15 cellular contexts compared by ENCODE assay signal in the genomic region with DNA sequence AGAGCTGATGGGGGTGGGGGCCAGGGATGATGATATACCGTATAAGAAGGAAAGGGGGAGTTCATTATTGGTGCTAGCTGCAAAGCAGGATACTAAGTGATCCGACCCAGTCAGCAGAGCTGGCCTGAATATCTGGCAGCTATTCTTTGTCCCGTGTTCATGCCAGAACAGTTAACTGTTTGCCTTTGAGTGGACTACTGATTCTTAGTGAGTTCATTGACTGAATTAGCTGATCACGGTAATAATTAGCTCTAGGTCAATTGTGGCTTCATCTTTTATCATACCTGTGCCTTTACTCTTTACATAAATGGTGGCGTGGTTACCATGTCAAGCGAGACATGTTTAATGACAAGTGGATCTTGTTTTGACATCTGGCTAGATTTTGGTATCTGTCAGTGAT. TPM values are rescaled to one million over a fixed set of nuclear protein-coding genes. Genes with fewer than 3 reads are reported as not detected.
DNase-seq lines count a peak whose midpoint lies in the region; ATAC-seq and TF ChIP-seq lines count a peak whose summit lies in the region.
"Had no signal": no experiment of that assay in that cellular context is flagged by ENCODE, and none has a peak within 500 bp of the region (broad histone marks: within the 10 kb centered on the region; RNA-seq: fewer than 3 reads in every experiment).

No MANE protein-coding gene starts in this region.

- H3K56ac ChIP-seq in IMR-90 (ENCODE audit: extremely low read depth, insufficient read depth, low read length) = no peak overlapping the region

- POLR2A ChIA-PET in CD4-positive, alpha-beta T cell (lab: Charles Lee) = interaction anchor here (0.9 to 1.3 kb wide), 2 partner anchors 9 to 22 kb away, joined by 3 to 4 read pairs; no protein-coding TSS in a partner anchor
- POLR2A ChIA-PET in IMR-90 (lab: Charles Lee; ENCODE audit: unreplicated experiment) = interaction anchor here (0.7 kb wide), 1 partner anchor 8 kb away, joined by 3 read pairs; no protein-coding TSS in a partner anchor

- H3K4me1 ChIP-seq in IMR-90 (ENCODE audit: control insufficient read depth, insufficient read depth, low read length) (peaks cover 5% of the 10 kb centered on the region; the same call in 1 of the 2 replicates), body of pancreas (peaks cover 37% of the 10 kb centered on the region)

- H3K79me1 ChIP-seq in IMR-90 (ENCODE audit: low read depth in 1 of 2, low read length in 2 of 2) = peaks cover 32 to 75% of the 10 kb centered on the region in 2 experiments

- peaks cover 14% of the 10 kb centered on the region for H3K9me1 ChIP-seq in IMR-90 (ENCODE audit: insufficient read depth, low read length)

- H3K14ac ChIP-seq in IMR-90 (replicated peaks; ENCODE audit: low read depth, low read length) = no peak overlapping the region

- intact Hi-C loops in CD4-positive, alpha-beta T cell (cut with DNase I, micrococcal nuclease) = loop anchor here in 1 of 2 experiments (5.0 kb wide), 3 partner anchors 242 to 392 kb away; partner anchors contain the start of genes CDK5RAP3, NFE2L1 and SP2
- intact Hi-C loops in IMR-90 (cut with micrococcal nuclease) (loop anchor here (5.0 kb wide), 1 partner anchor 142 kb away; no protein-coding TSS in a partner anchor), body of pancreas (cut with DNase I) (loop anchor here (10.0 kb wide), 1 partner anchor 150 kb away; no protein-coding TSS in a partner anchor), natural killer cell (cut with micrococcal nuclease) (no loop called here)

- no peak overlapping the region for H4K91ac ChIP-seq in IMR-90 (ENCODE audit: insufficient read depth, low read depth, low read length)

- no peaks in the 10 kb centered on the region for H3K9me3 ChIP-seq in CD4-positive, alpha-beta T cell (ENCODE audit: control insufficient read depth, low read length)
- H3K9me3 ChIP-seq in IMR-90 (ENCODE audit: control insufficient read depth, insufficient read depth, low read length) = no peaks in the 10 kb centered on the region
- no peaks in the 10 kb centered on the region for H3K9me3 ChIP-seq in body of pancreas
- H3K9me3 ChIP-seq: gastroesophageal sphincter had no signal

- dilution Hi-C loops in IMR-90 (cut with HindIII; ENCODE audit: low sequenced_read_pairs, unreplicated experiment) = no loop called here

- H3K9ac ChIP-seq in IMR-90 (ENCODE audit: low read depth, low read length) = no peak overlapping the region

- no peak overlapping the region for H2BK20ac ChIP-seq in IMR-90 (ENCODE audit: low read depth, low read length)

- WGBS in IMR-90 (ENCODE audit: extremely low coverage in 2 of 2, insufficient read length in 1 of 2), 2 experiments = 59% methylated on average over 2 of the region's 6 CpGs; no CpG with 5 or more reads in 1 of the 2 experiments
- 10 to 45% methylated on average over 6 of the region's 6 CpGs for WGBS in body of pancreas, 2 donors

- in situ Hi-C loops in IMR-90 (cut with MboI; ENCODE audit: low sequenced_read_pairs) = loop anchor here (10.0 kb wide), 1 partner anchor 510 kb away; no protein-coding TSS in a partner anchor

- peaks cover 84% of the 10 kb centered on the region for H3K36me3 Mint-ChIP-seq in CD4-positive, alpha-beta T cell (ENCODE audit: low read depth)
- H3K36me3 Mint-ChIP-seq in natural killer cell = peaks cover 26% of the 10 kb centered on the region

- H3K27ac Mint-ChIP-seq in CD4-positive, alpha-beta T cell = peak overlapping the region; percentile 59
- peak overlapping the region; percentile 18 to 65 for H3K27ac Mint-ChIP-seq in natural killer cell
- H3K27ac Mint-ChIP-seq: nephron had no signal

- H3K4me2 ChIP-seq in IMR-90 (ENCODE audit: low read depth, low read length) = no peak overlapping the region

- H3K27me3 Mint-ChIP-seq in CD4-positive, alpha-beta T cell = no peaks in the 10 kb centered on the region
- no peaks in the 10 kb centered on the region for H3K27me3 Mint-ChIP-seq in natural killer cell (ENCODE audit: low read depth in 2 of 2)

- H3K36me3 ChIP-seq in IMR-90 (ENCODE audit: control insufficient read depth, insufficient read depth, low read length) = peaks cover 56% of the 10 kb centered on the region
- H3K36me3 ChIP-seq in body of pancreas (replicated peaks in 1 of 2; ENCODE audit: insufficient read depth in 1 of 2, low read depth in 2 of 2) = peaks cover 12 to 31% of the 10 kb centered on the region in 2 donors

- H4K20me1 ChIP-seq in IMR-90 (ENCODE audit: insufficient read depth, low read length) = peaks cover 72% of the 10 kb centered on the region

- H4K5ac ChIP-seq in IMR-90 (ENCODE audit: low read depth, low read length) = no peak overlapping the region

- no peak overlapping the region for H2BK5ac ChIP-seq in IMR-90 (ENCODE audit: low read depth, low read length, poor library complexity, severe bottlenecking)

- no peak overlapping the region for H2AK5ac ChIP-seq in IMR-90 (ENCODE audit: low read depth, low read length)

- DNase-seq in CD4-positive, alpha-beta T cell = no peak
- no peak for DNase-seq in IMR-90
- peak in 3 of 4 donors; percentile 19 to 31 (median 24) for DNase-seq in body of pancreas
- DNase-seq in natural killer cell = no peak
- no peak for DNase-seq in dermis blood vessel endothelial cell
- DNase-seq in cerebellar nuclear complex (lab: John Stamatoyannopoulos, UW) = no peak
- no peak for DNase-seq in germinal center (ENCODE audit: low spot score)
- DNase-seq: activated CD4-positive, CD25-positive, alpha-beta regulatory T cell treated with anti-CD3 and anti-CD28 coated beads, Interleukin-2, amount 50 U/mL, for 72 hours; cortex of kidney; Kasumi-1; kidney; NK-92 treated with Interleukin-12 subunit alpha and Interleukin-12 subunit beta, amount 100 ng/mL, for 24 hours had no signal

- H2AFZ ChIP-seq in IMR-90 (replicated peaks; ENCODE audit: low read length, poor library complexity) = no peak overlapping the region

- H3K9me3 Mint-ChIP-seq in CD4-positive, alpha-beta T cell = no peaks in the 10 kb centered on the region
- H3K9me3 Mint-ChIP-seq in natural killer cell = no peaks in the 10 kb centered on the region
- H3K9me3 Mint-ChIP-seq: nephron had no signal

- H3K27me3 ChIP-seq in CD4-positive, alpha-beta T cell (ENCODE audit: control insufficient read depth, insufficient read depth, low read length) = no peaks in the 10 kb centered on the region
- H3K27me3 ChIP-seq in IMR-90 (ENCODE audit: control insufficient read depth, insufficient read depth, low read length) = no peaks in the 10 kb centered on the region
- H3K27me3 ChIP-seq in body of pancreas = no peaks in the 10 kb centered on the region
- H3K27me3 ChIP-seq: gastroesophageal sphincter had no signal

- H3K4ac ChIP-seq in IMR-90 (ENCODE audit: low read depth, low read length) = no peak overlapping the region

- peak overlapping the region; percentile 4 for H3K4me3 Mint-ChIP-seq in CD4-positive, alpha-beta T cell
- no peak overlapping the region for H3K4me3 Mint-ChIP-seq in natural killer cell
- H3K4me3 Mint-ChIP-seq: nephron had no signal

- TF ChIP-seq POLR2A in IMR-90 (IDR thresholded peaks at IDR 0.05; ENCODE audit: low read depth, low read length) = no peak
- TF ChIP-seq POLR2A in body of pancreas (IDR thresholded peaks at IDR 0.05) = no peak

- H3K23ac ChIP-seq in IMR-90 (ENCODE audit: low read depth, low read length) = peak overlapping the region; percentile 16; the same call in 1 of the 2 replicates

- peaks cover 75% of the 10 kb centered on the region for H3K4me1 Mint-ChIP-seq in CD4-positive, alpha-beta T cell (ENCODE audit: low read depth)
- H3K4me1 Mint-ChIP-seq in natural killer cell = peaks cover 45 to 49% of the 10 kb centered on the region in 2 donors

- no peak overlapping the region for H2BK120ac ChIP-seq in IMR-90 (ENCODE audit: low read depth, low read length)

- H3K27ac ChIP-seq in CD4-positive, alpha-beta T cell (ENCODE audit: low read depth, low read length) = no peak overlapping the region
- H3K27ac ChIP-seq in IMR-90 (ENCODE audit: insufficient read depth, low read length) (no peak overlapping the region), body of pancreas (no peak overlapping the region)
- H3K27ac ChIP-seq: gastroesophageal sphincter had no signal

- no peak overlapping the region for H2AK9ac ChIP-seq in IMR-90 (replicated peaks; ENCODE audit: low read depth, low read length, poor library complexity)

- no TSS peak for BruUV-seq in IMR-90 (replicated peaks; lab: Mats Ljungman, UMichigan)

- no peak overlapping the region for H2BK15ac ChIP-seq in IMR-90 (ENCODE audit: low read depth, low read length)

- no peak overlapping the region for H3K18ac ChIP-seq in IMR-90 (ENCODE audit: low read depth, low read length)

- no peak for TF ChIP-seq RAD21 in IMR-90 (IDR thresholded peaks at IDR 0.05; ENCODE audit: low read length)

- TF ChIP-seq CTCF in CD4-positive, alpha-beta T cell (IDR thresholded peaks at IDR 0.05) = no peak
- TF ChIP-seq CTCF in IMR-90 (conservative IDR thresholded peaks at IDR 0.05; ENCODE audit: low read depth, low read length) (no peak), body of pancreas (IDR thresholded peaks at IDR 0.05) (no peak), natural killer cell (IDR thresholded peaks at IDR 0.05) (no peak)

- no peak overlapping the region for H4K8ac ChIP-seq in IMR-90 (ENCODE audit: low read depth in 2 of 2, low read length in 2 of 2)

- ATAC-seq in CD4-positive, alpha-beta T cell (ENCODE audit: poor library complexity) = no peak
- ATAC-seq in IMR-90 (ENCODE audit: low read depth) = no peak
- no peak for ATAC-seq in body of pancreas
- no peak for ATAC-seq in natural killer cell
- no peak for ATAC-seq in GM21423 (IDR thresholded peaks at IDR 0.05; ENCODE audit: unreplicated experiment)
- ATAC-seq: gastroesophageal sphincter had no signal

- CTCF ChIA-PET in CD4-positive, alpha-beta T cell (lab: Charles Lee) = interaction anchor here (0.7 to 3.3 kb wide), 2 partner anchors 9 to 294 kb away, joined by 3 to 12 read pairs; no protein-coding TSS in a partner anchor
- CTCF ChIA-PET in IMR-90 (lab: Yijun Ruan, JAX) = no interaction called here

- no peak overlapping the region for H3K4me3 ChIP-seq in IMR-90 (ENCODE audit: insufficient read depth, low read depth, low read length)
- H3K4me3 ChIP-seq in body of pancreas = no peak overlapping the region
- H3K4me3 ChIP-seq: gastroesophageal sphincter had no signal

RNA-seq across cellular contexts. Expression of gene KPNB1, which starts 5.3 kb away (rescaled TPM):
- total RNA-seq in CD4-positive, alpha-beta T cell = 100 to 1,000 TPM; 145 to 151 TPM
- total RNA-seq in IMR-90 (2012; rRNA removed) (659 and 1,082 TPM in 2 replicates), body of pancreas (100 to 1,000 TPM in 1 of 2 donors, 10 to 100 TPM in 1; 73.4 to 137 TPM), natural killer cell (100 to 1,000 TPM; 236 to 273 (median 259) TPM), dermis blood vessel endothelial cell (394 and 596 TPM in 2 replicates)
- 191 and 206 TPM in 2 replicates for polyA plus RNA-seq in IMR-90 (2012; rRNA removed)
- polyA plus RNA-seq in IMR-90 (2012; cell fraction: cytosol; rRNA removed) = 78.7 and 81.9 TPM in 2 replicates
- polyA plus RNA-seq in IMR-90 (2012; cell fraction: nucleus; rRNA removed; ENCODE audit: low replicate concordance) = 66.4 and 160 TPM in 2 replicates

RNA-seq across cellular contexts. Expression of gene TBKBP1, which starts 39.0 kb away (rescaled TPM):
- 1 to 10 TPM; 2.4 to 3.0 TPM for total RNA-seq in CD4-positive, alpha-beta T cell
- total RNA-seq in IMR-90 (2012; rRNA removed) (3.4 and 3.6 TPM in 2 replicates), body of pancreas (10 to 100 TPM in 1 of 2 donors, 1 to 10 TPM in 1; 8.0 to 13.2 TPM), natural killer cell (10 to 100 TPM; 21.4 to 38.9 (median 37.6) TPM), dermis blood vessel endothelial cell (14.8 and 20.2 TPM in 2 replicates)
- 7.6 and 8.5 TPM in 2 replicates for polyA plus RNA-seq in IMR-90 (2012; rRNA removed)
- 2.7 and 7.8 TPM in 2 replicates for polyA plus RNA-seq in IMR-90 (2012; cell fraction: cytosol; rRNA removed)
- 52.0 and 59.7 TPM in 2 replicates for polyA plus RNA-seq in IMR-90 (2012; cell fraction: nucleus; rRNA removed; ENCODE audit: low replicate concordance)

Comparison
In these comparisons a context has a peak if more than half of its experiments do, and no peak if none do; other contexts are left out.
1. DNase-seq: peak in body of pancreas (3 of 4); none in CD4-positive, alpha-beta T cell (0 of 10), IMR-90 (single experiment), natural killer cell (single experiment), dermis blood vessel endothelial cell (single experiment), cerebellar nuclear complex (0 of 2) and germinal center (single experiment).